8 cellular contexts compared by ENCODE assay signal in genomic region chr11:36622431-36623136, GRCh38. TPM values are rescaled to one million over a fixed set of nuclear protein-coding genes. Genes with fewer than 3 reads are reported as not detected.
DNase-seq lines count a peak whose midpoint lies in the region; ATAC-seq and TF ChIP-seq lines count a peak whose summit lies in the region.

No MANE protein-coding gene starts in this region.

- no peaks in the 10 kb centered on the region for H3K4me1 ChIP-seq in prostate gland (replicated peaks)

- CTCF ChIA-PET in HEK293T (lab: Yijun Ruan, JAX): interaction anchor here (1.2 to 2.2 kb wide), 2 partner anchors 58 kb away, joined by 5 to 9 read pairs; no protein-coding TSS in a partner anchor

- no peak overlapping the region for H3K27ac ChIP-seq in prostate gland

- intact Hi-C loops in prostate gland (cut with DNase I): loop anchor here (5.0 kb wide), 1 partner anchor 60 kb away; no protein-coding TSS in a partner anchor

- no peak overlapping the region for H3K4me3 ChIP-seq in prostate gland

- POLR2A ChIA-PET in HEK293T (lab: Yijun Ruan, JAX): no interaction called here

- WGBS in prostate gland: 63% methylated on average over 3 of the region's 3 CpGs

- no peak for TF ChIP-seq POLR2A in prostate gland (IDR thresholded peaks at IDR 0.05)

- peak in 3 of 4 experiments; percentile 20 to 39 (median 37) for TF ChIP-seq CTCF in prostate gland (IDR thresholded peaks at IDR 0.05)

- no peak for ATAC-seq in HG02973 (IDR thresholded peaks at IDR 0.05; ENCODE audit: unreplicated experiment)

- DNase-seq in DMS 273 (lab: John Stamatoyannopoulos, UW; ENCODE audit: unreplicated experiment): peak; percentile 25
- no peak for DNase-seq in DMS 273 treated with DMSO at 0.1 percent for 48 hours (lab: John Stamatoyannopoulos, UW)
- peak; percentile 34 for DNase-seq in HEK293T (ENCODE audit: extremely low spot score)
- DNase-seq in NCI-H2227 (lab: John Stamatoyannopoulos, UW; ENCODE audit: unreplicated experiment): peak; percentile 58
- peak; percentile 50 for DNase-seq in dermis blood vessel endothelial cell
- no peak for DNase-seq in prostate gland (ENCODE audit: low spot score)
- no peak for DNase-seq in OCI-M2 (lab: John Stamatoyannopoulos, UW; ENCODE audit: unreplicated experiment)

- H3K9me3 ChIP-seq in prostate gland: no peaks in the 10 kb centered on the region

- H3K36me3 ChIP-seq in prostate gland: no peaks in the 10 kb centered on the region

- no peaks in the 10 kb centered on the region for H3K27me3 ChIP-seq in prostate gland (replicated peaks; ENCODE audit: insufficient read depth)

TF ChIP-seq in HEK293T, 16 proteins besides CTCF, POLR2A, EP300 and RAD21:
- no peak for TF ChIP-seq FOXK2 (IDR thresholded peaks at IDR 0.05)
- TF ChIP-seq, protein P1, sequence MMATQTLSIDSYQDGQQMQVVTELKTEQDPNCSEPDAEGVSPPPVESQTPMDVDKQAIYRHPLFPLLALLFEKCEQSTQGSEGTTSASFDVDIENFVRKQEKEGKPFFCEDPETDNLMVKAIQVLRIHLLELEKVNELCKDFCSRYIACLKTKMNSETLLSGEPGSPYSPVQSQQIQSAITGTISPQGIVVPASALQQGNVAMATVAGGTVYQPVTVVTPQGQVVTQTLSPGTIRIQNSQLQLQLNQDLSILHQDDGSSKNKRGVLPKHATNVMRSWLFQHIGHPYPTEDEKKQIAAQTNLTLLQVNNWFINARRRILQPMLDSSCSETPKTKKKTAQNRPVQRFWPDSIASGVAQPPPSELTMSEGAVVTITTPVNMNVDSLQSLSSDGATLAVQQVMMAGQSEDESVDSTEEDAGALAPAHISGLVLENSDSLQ (IDR thresholded peaks at IDR 0.05): no peak
- no peak for TF ChIP-seq SUZ12 (IDR thresholded peaks at IDR 0.05)
- no peak for TF ChIP-seq FOXM1 (IDR thresholded peaks at IDR 0.05; ENCODE audit: borderline replicate concordance)
- no peak for TF ChIP-seq SP1 (IDR thresholded peaks at IDR 0.05)
- no peak for TF ChIP-seq ARNT (IDR thresholded peaks at IDR 0.05)
- TF ChIP-seq ZNF384 (IDR thresholded peaks at IDR 0.05): no peak
- TF ChIP-seq HDGF (IDR thresholded peaks at IDR 0.05; ENCODE audit: borderline replicate concordance): no peak
- no peak for TF ChIP-seq BHLHE40 (IDR thresholded peaks at IDR 0.05; ENCODE audit: borderline replicate concordance)
- no peak for TF ChIP-seq LEF1 (IDR thresholded peaks at IDR 0.05; ENCODE audit: borderline replicate concordance)
- no peak for TF ChIP-seq CTBP1 (IDR thresholded peaks at IDR 0.05; ENCODE audit: borderline replicate concordance)
- no peak for TF ChIP-seq L3MBTL2 (conservative IDR thresholded peaks at IDR 0.05)
- TF ChIP-seq ELF4 (IDR thresholded peaks at IDR 0.05): no peak
- no peak for TF ChIP-seq TARDBP (IDR thresholded peaks at IDR 0.05)
- no peak for TF ChIP-seq FOXA1 (IDR thresholded peaks at IDR 0.05)
- no peak for TF ChIP-seq NFRKB (IDR thresholded peaks at IDR 0.05)

RNA-seq across cellular contexts. Expression of gene RAG2, which starts 24.5 kb away (rescaled TPM):
- total RNA-seq in dermis blood vessel endothelial cell (not detected in 2 replicates), prostate gland (not detected)

RNA-seq across cellular contexts. Expression of gene IFTAP, which starts 28.3 kb away (rescaled TPM):
- total RNA-seq in dermis blood vessel endothelial cell: 30.9 and 34.0 TPM in 2 replicates
- 10 to 100 TPM; 23.5 to 38.1 TPM for total RNA-seq in prostate gland

RNA-seq across cellular contexts. Expression of gene RAG1, which starts 54.8 kb away (rescaled TPM):
- total RNA-seq in dermis blood vessel endothelial cell: 1.0 and 1.3 TPM in 2 replicates
- total RNA-seq in prostate gland: 1 to 10 TPM in 1 of 2 donors, under 1 TPM in 1; 0.91 to 1.4 TPM

Comparison
In these comparisons a context has a peak if more than half of its experiments do, and no peak if none do; other contexts are left out.
1. DNase-seq: peak in DMS 273 (single experiment), HEK293T (single experiment), NCI-H2227 (single experiment) and dermis blood vessel endothelial cell (single experiment); none in DMS 273 treated with DMSO at 0.1 percent for 48 hours (single experiment), prostate gland (single experiment) and OCI-M2 (single experiment).